Comparison of ENCODE assay signal across 8 cellular contexts in the genomic region with DNA sequence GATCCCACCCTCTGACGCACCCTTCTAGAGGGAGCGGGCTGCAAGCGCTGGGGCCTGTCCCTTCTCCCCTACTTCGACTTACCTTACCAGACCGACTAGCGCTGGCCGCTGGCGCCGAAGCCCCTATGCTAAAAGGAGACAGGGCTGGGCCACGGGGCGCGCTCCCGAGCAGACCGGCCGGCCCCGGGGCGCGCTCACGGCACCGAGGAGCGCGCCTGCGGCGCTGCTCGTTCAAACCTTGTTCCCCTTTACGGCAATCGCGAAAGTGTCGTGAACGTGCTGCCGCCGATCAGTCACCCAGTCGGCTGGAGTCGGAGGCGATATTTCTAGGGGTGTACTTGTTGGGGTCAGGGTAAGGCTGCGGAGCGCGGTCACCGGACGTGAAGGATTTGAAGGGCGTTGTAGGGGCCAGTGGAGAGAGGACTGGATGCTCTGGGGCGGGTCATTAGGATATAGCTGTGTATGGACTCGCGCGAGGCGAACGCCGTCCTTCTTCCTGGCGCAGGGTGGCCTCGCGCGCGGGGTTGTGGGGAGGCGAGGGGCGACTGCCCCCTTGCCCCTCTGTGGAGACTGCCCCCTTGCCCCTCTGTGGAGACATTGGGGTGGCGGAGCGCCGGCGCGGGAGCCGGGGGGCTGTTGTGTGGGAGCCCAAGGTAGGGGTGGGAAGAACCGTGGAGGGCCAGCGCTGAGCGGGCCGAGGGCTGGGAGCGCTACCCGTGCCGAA. TPM values are rescaled to one million over a fixed set of nuclear protein-coding genes. Genes with fewer than 3 reads are reported as not detected.
DNase-seq lines count a peak whose midpoint lies in the region; ATAC-seq, FAIRE-seq and TF ChIP-seq lines count a peak whose summit lies in the region.

A gene (plus strand): TSS at position 268 of the 724 bp plus-strand sequence. CDS start 7,492 bp downstream, outside the sequence.
A gene (minus strand): TSS at position 138 of the 724 bp plus-strand sequence. CDS start 8,539 bp downstream, outside the sequence.

- no peaks in the 10 kb centered on the region for H3K36me3 ChIP-seq in kidney (ENCODE audit: control insufficient read depth in 1 of 2, insufficient read depth in 2 of 2, low read length in 2 of 2)

- peak within 1 kb of the TSS; percentile 86 to 92 for H3K9ac ChIP-seq in kidney (ENCODE audit: low read length in 2 of 2)

- peak within 1 kb of the TSS; percentile 90 to 96 for H3K27ac ChIP-seq in kidney (ENCODE audit: low read depth in 2 of 2, low read length in 2 of 2)

- no peak for FAIRE-seq in kidney (lab: Jason Lieb, UNC)

- no peak for TF ChIP-seq CTCF in kidney (IDR thresholded peaks at IDR 0.05; ENCODE audit: borderline replicate concordance, extremely low read depth, insufficient read depth)

- H3K9me3 ChIP-seq in kidney (ENCODE audit: control insufficient read depth in 1 of 2, low read length in 2 of 2): no peaks in the 10 kb centered on the region

- H3K4me3 ChIP-seq in kidney (ENCODE audit: low read length in 2 of 2): peak within 1 kb of the TSS; percentile 96 to 98

- DNase-seq in AG20443 (ENCODE audit: low spot score) (peak; percentile 97), NCI-H446 treated with DMSO at 0.1 percent for 48 hours (lab: John Stamatoyannopoulos, UW) (peak; percentile 91), cerebellum (ENCODE audit: low spot score) (peak; percentile 89), kidney (peak; percentile 95)
- DNase-seq in activated CD4-positive, alpha-beta T cell treated with anti-CD3 and anti-CD28 coated beads for 1 hour: peak; percentile 83
- DNase-seq in stimulated activated CD4-positive, alpha-beta T cell treated with anti-CD3 and anti-CD28 coated beads, Interleukin-15, amount 100 ng/mL, for 1 hour (ENCODE audit: low read depth in 1 of 2, low spot score in 1 of 2): peak; percentile 75 to 78

- peaks cover 4 to 8% of the 10 kb centered on the region in 2 donors for H3K4me1 ChIP-seq in kidney (ENCODE audit: control insufficient read depth in 1 of 2, insufficient read depth in 1 of 2, low read depth in 1 of 2, low read length in 2 of 2)

- intact Hi-C loops in kidney (cut with DNase I): no loop called here

- ATAC-seq in GM19043 (IDR thresholded peaks at IDR 0.05; ENCODE audit: low read depth, unreplicated experiment) (peak; percentile 57), HG03378 (IDR thresholded peaks at IDR 0.05; ENCODE audit: unreplicated experiment) (peak; percentile 49)

RNA-seq across cellular contexts. Expression of the first gene that starts in this region (rescaled TPM):
- total RNA-seq in cerebellum: 54.1 TPM
- 35.7 TPM for total RNA-seq in kidney
- polyA plus RNA-seq in kidney (ENCODE audit: insufficient read depth, low read depth, low replicate concordance): 19.2 TPM

RNA-seq across cellular contexts. Expression of the second gene that starts in this region (rescaled TPM):
- total RNA-seq in cerebellum (43.4 TPM), kidney (31.9 TPM)
- 54.5 TPM for polyA plus RNA-seq in kidney (ENCODE audit: insufficient read depth, low read depth, low replicate concordance)

Comparison
In these comparisons a context has a peak if more than half of its experiments do, and no peak if none do; other contexts are left out.
1. Peak in every context shown above with its lines: DNase-seq, ATAC-seq, H3K4me3 ChIP-seq and H3K27ac ChIP-seq.